In the genomic region with DNA sequence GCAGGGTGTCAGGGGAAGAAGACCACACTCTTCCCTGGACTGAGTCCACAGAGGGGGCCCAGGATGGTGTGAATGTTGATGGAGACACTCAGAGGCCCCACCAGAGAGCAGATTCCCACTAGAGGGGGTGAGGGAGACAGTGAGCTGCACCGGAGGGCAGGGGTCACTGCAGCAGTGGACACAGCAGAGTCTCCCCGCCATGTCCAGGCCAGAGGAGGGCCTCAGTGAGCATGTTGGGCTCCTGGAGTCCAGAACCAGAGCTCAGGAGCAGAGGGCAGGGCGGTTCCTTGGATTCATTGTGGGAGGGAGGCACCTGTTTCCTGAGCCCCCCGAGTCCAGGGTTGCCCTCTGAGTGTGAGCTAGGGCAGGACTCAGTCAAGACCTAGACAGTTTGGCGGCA, we compare ENCODE assay signal across 19 cellular contexts. TPM values are rescaled to one million over a fixed set of nuclear protein-coding genes. Genes with fewer than 3 reads are reported as not detected.
DNase-seq lines count a peak whose midpoint lies in the region; ATAC-seq, FAIRE-seq and TF ChIP-seq lines count a peak whose summit lies in the region.
"Had no signal": no experiment of that assay in that cellular context is flagged by ENCODE, and none has a peak within 500 bp of the region (broad histone marks: within the 10 kb centered on the region; RNA-seq: fewer than 3 reads in every experiment).

No MANE protein-coding gene starts in this region.

- ATAC-seq in K562 = peak; percentile 78
- ATAC-seq: CD8-positive, alpha-beta T cell; Right ventricle myocardium inferior had no signal

- H3K9ac ChIP-seq in H9 (ENCODE audit: extremely low read depth, insufficient read length, low read length) (no peak overlapping the region), K562 (ENCODE audit: insufficient read depth in 1 of 2, low read depth in 2 of 2, low read length in 2 of 2) (no peak overlapping the region)
- H3K9ac ChIP-seq: BLaER1 treated with 17β-estradiol and CSF1 and Interleukin-3, amounts not matched to agents 10 nM and 100 nM had no signal

- no peak overlapping the region; the same call in 1 of the 2 replicates for H3K14ac ChIP-seq in H9 (ENCODE audit: insufficient read depth, low read length)

- H4K20me1 ChIP-seq in H9 (ENCODE audit: control insufficient read depth, insufficient read depth, insufficient read length) (no peaks in the 10 kb centered on the region), K562 (replicated peaks; ENCODE audit: control insufficient read depth, insufficient read depth, low read length) (no peaks in the 10 kb centered on the region)

- peaks cover 16 to 17% of the 10 kb centered on the region in 2 experiments for H3K9me3 Mint-ChIP-seq in H9
- H3K9me3 Mint-ChIP-seq: CD8-positive, alpha-beta T cell had no signal

- H3K4ac ChIP-seq in H9 (ENCODE audit: low read depth, low read length) = no peak overlapping the region

- no peak for TF ChIP-seq POLR2A in K562 (conservative IDR thresholded peaks at IDR 0.05)

- no peaks in the 10 kb centered on the region for H3K36me3 ChIP-seq in K562 (ENCODE audit: control insufficient read depth, insufficient read depth, low read length)
- H3K36me3 ChIP-seq in left ventricle myocardium inferior = no peaks in the 10 kb centered on the region
- H3K36me3 ChIP-seq: BLaER1 treated with 17β-estradiol and CSF1 and Interleukin-3, amounts not matched to agents 10 nM and 100 nM; Peyer's patch had no signal

- H4K8ac ChIP-seq in H9 (replicated peaks; ENCODE audit: insufficient read length, low read depth, low read length) = no peak overlapping the region

- no peak overlapping the region for H2BK12ac ChIP-seq in H9 (ENCODE audit: insufficient read length, low read depth, low read length)

- H3K23me2 ChIP-seq in H9 (ENCODE audit: insufficient read length, low read depth, low read length, poor library complexity, severe bottlenecking) = no peaks in the 10 kb centered on the region

- no peak overlapping the region for H3T11ph ChIP-seq in H9 (ENCODE audit: low read length)

- H3K79me2 ChIP-seq in H9 (ENCODE audit: insufficient read depth, low read length) (no peaks in the 10 kb centered on the region), K562 (ENCODE audit: control insufficient read depth, insufficient read depth, low read length) (no peaks in the 10 kb centered on the region)

- no peak overlapping the region for H2BK20ac ChIP-seq in H9 (ENCODE audit: low read depth, low read length, poor library complexity, severe bottlenecking)

- H3K27ac Mint-ChIP-seq in H9 = no peak overlapping the region
- H3K27ac Mint-ChIP-seq: CD8-positive, alpha-beta T cell had no signal

- no peak for TF ChIP-seq RAD21 in K562 (CRISPR knock-in tag; conservative IDR thresholded peaks at IDR 0.05 in 1 of 2, IDR thresholded peaks at IDR 0.05 in 1 of 2)

- in situ Hi-C loops in K562 (cut with MboI) = no loop called here

- no peak overlapping the region for H4K5ac ChIP-seq in H9 (ENCODE audit: insufficient read length, low read depth, low read length)

- no peak overlapping the region for H3K18ac ChIP-seq in H9 (ENCODE audit: insufficient read length, low read depth, low read length)

- no peak overlapping the region for H2AFZ ChIP-seq in H9 (ENCODE audit: low read length)
- H2AFZ ChIP-seq in K562 (ENCODE audit: low read depth, low read length) = no peak overlapping the region

- no peak overlapping the region for H2BK5ac ChIP-seq in H9 (ENCODE audit: insufficient read length, low read length)

- DNase-seq in H9 (no peak), K562 (ENCODE audit: extremely low read depth in 1 of 4, low spot score in 3 of 4) (peak in 2 of 4 experiments; percentile 6 to 24), epithelial cell of proximal tubule (ENCODE audit: low read depth) (no peak), posterior vena cava (ENCODE audit: low spot score) (peak; percentile 46), GM03348 (ENCODE audit: low spot score) (no peak), NCI-H1694 treated with DMSO at 0.1 percent for 48 hours (lab: John Stamatoyannopoulos, UW) (no peak), left ventricle myocardium inferior (no peak)
- DNase-seq in effector CD8-positive, alpha-beta T cell (lab: John Stamatoyannopoulos, UW) = no peak
- DNase-seq: Calu3; CD8-positive, alpha-beta T cell; GOT3; NCI-H1105 treated with DMSO at 0.1 percent for 48 hours; NCI-H1694; Peyer's patch had no signal

- no peak overlapping the region for H2BK15ac ChIP-seq in H9 (ENCODE audit: low read depth, low read length)

- no peaks in the 10 kb centered on the region for H3K9me1 ChIP-seq in K562 (ENCODE audit: control insufficient read depth, insufficient read depth, low read length)

- no peak overlapping the region for H2BK120ac ChIP-seq in H9 (ENCODE audit: low read depth, low read length, poor library complexity, severe bottlenecking)

- H3K9me3 ChIP-seq in H9 (ENCODE audit: control insufficient read depth, low read depth, low read length) (no peaks in the 10 kb centered on the region), K562 (replicated peaks; ENCODE audit: control insufficient read depth, insufficient read depth, low read depth, low read length) (no peaks in the 10 kb centered on the region), left ventricle myocardium inferior (replicated peaks) (no peaks in the 10 kb centered on the region)
- H3K9me3 ChIP-seq: BLaER1 treated with 17β-estradiol and CSF1 and Interleukin-3, amounts not matched to agents 10 nM and 100 nM; Peyer's patch had no signal

- no peak for FAIRE-seq in K562 (lab: Jason Lieb, UNC)
- FAIRE-seq: GM12891, GM19239 had no signal

- H3K4me2 ChIP-seq in H9 (ENCODE audit: insufficient read depth, insufficient read length, low read length) (no peak overlapping the region), K562 (ENCODE audit: insufficient read depth, low read length) (no peak overlapping the region)
- H3K4me2 ChIP-seq: BLaER1 treated with 17β-estradiol and CSF1 and Interleukin-3, amounts not matched to agents 10 nM and 100 nM had no signal

- no peak overlapping the region for H3K23ac ChIP-seq in H9 (ENCODE audit: insufficient read length, low read depth, low read length)

- H3K36me3 Mint-ChIP-seq in H9 (ENCODE audit: insufficient read depth in 1 of 3, low read depth in 3 of 3) = peaks cover 2 to 5% (median 4%) of the 10 kb centered on the region in 3 experiments; a peak in 5 of 7 replicates
- H3K36me3 Mint-ChIP-seq: CD8-positive, alpha-beta T cell had no signal

- H3K27ac ChIP-seq in H9 (ENCODE audit: insufficient read length, low read depth, low read length) = no peak overlapping the region
- H3K27ac ChIP-seq in K562 (ENCODE audit: extremely low read depth, low read depth, low read length) = no peak overlapping the region
- H3K27ac ChIP-seq in left ventricle myocardium inferior (replicated peaks) = no peak overlapping the region
- H3K27ac ChIP-seq: BLaER1 treated with 17β-estradiol and CSF1 and Interleukin-3, amounts not matched to agents 10 nM and 100 nM; Peyer's patch had no signal

- peaks cover 5 to 6% of the 10 kb centered on the region in 2 experiments for H3K4me1 Mint-ChIP-seq in H9

- no CpG with 5 or more reads among the region's 5 CpGs for WGBS in H9 (ENCODE audit: extremely low coverage, insufficient read length, low lambda C conversion rate)
- WGBS in K562 (ENCODE audit: insufficient coverage, low coverage, missing lambda C conversion rate) = 0% methylated on average over 5 of the region's 5 CpGs

- H3K4me1 ChIP-seq in H9 (ENCODE audit: insufficient read depth, low read length) = peaks cover 1% of the 10 kb centered on the region; the same call in 1 of the 2 replicates
- H3K4me1 ChIP-seq in K562 (replicated peaks in 1 of 2; ENCODE audit: control insufficient read depth in 2 of 2, insufficient read depth in 2 of 2, low read length in 2 of 2) = no peaks in the 10 kb centered on the region
- H3K4me1 ChIP-seq in left ventricle myocardium inferior = peaks cover 6% of the 10 kb centered on the region
- H3K4me1 ChIP-seq: BLaER1 treated with 17β-estradiol and CSF1 and Interleukin-3, amounts not matched to agents 10 nM and 100 nM; Peyer's patch had no signal

- intact Hi-C loops in K562 (cut with micrococcal nuclease) (no loop called here), posterior vena cava (cut with DNase I) (no loop called here), left ventricle myocardium inferior (cut with micrococcal nuclease) (no loop called here)

- no peaks in the 10 kb centered on the region for H3K79me1 ChIP-seq in H9 (ENCODE audit: insufficient read depth, low read depth, low read length, poor library complexity, severe bottlenecking)

- no peak overlapping the region for H3K4me3 ChIP-seq in K562
- H3K4me3 ChIP-seq in epithelial cell of proximal tubule (ENCODE audit: low read depth, low read length) = no peak overlapping the region
- no peak overlapping the region for H3K4me3 ChIP-seq in left ventricle myocardium inferior
- H3K4me3 ChIP-seq: BLaER1 treated with 17β-estradiol and CSF1 and Interleukin-3, amounts not matched to agents 10 nM and 100 nM; Peyer's patch had no signal

- POLR2A ChIA-PET in K562 (lab: Yijun Ruan, JAX) = interaction anchor here (0.5 kb wide), 1 partner anchor 9 kb away, joined by 3 read pairs; no protein-coding TSS in a partner anchor

- no TSS peak for BruUV-seq in K562 (replicated peaks; lab: Mats Ljungman, UMichigan)

- no peak for TF ChIP-seq EP300 in K562 (IDR thresholded peaks at IDR 0.05; ENCODE audit: low read length)

- no peak overlapping the region for H3K56ac ChIP-seq in H9 (ENCODE audit: insufficient read length, low read depth, low read length)

- TF ChIP-seq CTCF in H9 (conservative IDR thresholded peaks at IDR 0.05) (peak; percentile 19; the same call in 1 of the 3 replicates), K562 (IDR thresholded peaks at IDR 0.05 in 2 of 3, conservative IDR thresholded peaks at IDR 0.05 in 1 of 3; ENCODE audit: insufficient read depth in 2 of 3, low read depth in 1 of 3, low read length in 3 of 3) (peak; percentile 41 to 67 (median 47); a peak in 5 of 6 replicates), epithelial cell of proximal tubule (conservative IDR thresholded peaks at IDR 0.05; ENCODE audit: low read depth, low read length) (peak; percentile 10), left ventricle myocardium inferior (IDR thresholded peaks at IDR 0.05; ENCODE audit: borderline replicate concordance) (no peak)

- no peak overlapping the region for H2AK5ac ChIP-seq in H9 (ENCODE audit: insufficient read length, low read length)

- no peaks in the 10 kb centered on the region for H3K27me3 ChIP-seq in H9 (ENCODE audit: insufficient read depth, low read length)
- H3K27me3 ChIP-seq in K562 (ENCODE audit: control insufficient read depth in 2 of 2, insufficient read depth in 2 of 2, low read length in 2 of 2) = peaks cover 0 to 48% of the 10 kb centered on the region in 2 experiments; a peak in 4 of 5 replicates
- H3K27me3 ChIP-seq in left ventricle myocardium inferior (ENCODE audit: low read depth) = peaks cover 53% of the 10 kb centered on the region
- H3K27me3 ChIP-seq: BLaER1 treated with 17β-estradiol and CSF1 and Interleukin-3, amounts not matched to agents 10 nM and 100 nM; Peyer's patch had no signal

- H3K4me3 Mint-ChIP-seq in H9 = no peak overlapping the region
- H3K4me3 Mint-ChIP-seq: CD8-positive, alpha-beta T cell had no signal

- peaks cover 12% of the 10 kb centered on the region; the same call in 1 of the 2 replicates for H3K27me3 Mint-ChIP-seq in H9 (ENCODE audit: low read depth)

- CTCF ChIA-PET in K562 (lab: Yijun Ruan, JAX; ENCODE audit: low intra/inter-chr PET ratio) = no interaction called here

- no peak overlapping the region for H4K91ac ChIP-seq in H9 (ENCODE audit: insufficient read length, low read depth, low read length)

RNA-seq across cellular contexts. Expression of a gene that starts 1.8 kb away (rescaled TPM):
- total RNA-seq in H9 (2021) = not detected in 2 replicates
- total RNA-seq in K562 (2011; cell fraction: chromatin; rRNA removed; ENCODE audit: low replicate concordance) = not detected in 2 replicates
- total RNA-seq in K562 (2011; cell fraction: nucleolus; rRNA removed) = not detected in 2 replicates
- not detected in 2 replicates for total RNA-seq in K562 (2011; cell fraction: nucleoplasm; rRNA removed)
- total RNA-seq in K562 (2014; rRNA removed) = not detected in 2 replicates
- total RNA-seq in K562 (2014; rRNA removed; fragmentation: Illumina TruSeq; extraction: Trizol) = not detected in 2 replicates
- not detected in 2 replicates for total RNA-seq in K562 (2015; rRNA removed; fragmentation: Illumina TruSeq; extraction: Trizol)
- not detected in 2 replicates for total RNA-seq in K562 (2021)
- not detected in 2 replicates for polyA plus RNA-seq in K562 (2011; rRNA removed)
- not detected in 2 replicates for polyA plus RNA-seq in K562 (2011; cell fraction: cytosol; rRNA removed)
- not detected in 2 replicates for polyA plus RNA-seq in K562 (2011; cell fraction: nucleus; rRNA removed)
- not detected in 2 replicates for polyA plus RNA-seq in K562 (2012)
- polyA plus RNA-seq in K562 (2014; fragmentation: Illumina TruSeq; extraction: Trizol) = not detected in 2 replicates
- not detected for polyA plus RNA-seq in K562 (2014; fragmentation: Nextera tagmentation; extraction: Ambion mirVana)
- polyA plus RNA-seq in K562 (2014; rRNA removed) = not detected in 2 replicates
- not detected in 2 replicates for polyA minus RNA-seq in K562 (2011; rRNA and poly(A)+ RNA removed)
- polyA minus RNA-seq in K562 (2011; cell fraction: cytosol; rRNA and poly(A)+ RNA removed) = not detected in 2 replicates
- not detected in 2 replicates for polyA minus RNA-seq in K562 (2011; cell fraction: nucleus; rRNA and poly(A)+ RNA removed)
- not detected in 2 replicates for total RNA-seq in epithelial cell of proximal tubule
- total RNA-seq in posterior vena cava = not detected
- not detected for total RNA-seq in left ventricle myocardium inferior
- total RNA-seq: Calu3; CD8-positive, alpha-beta T cell; NCI-H460; Peyer's patch; Right ventricle myocardium inferior had no signal

RNA-seq across cellular contexts. Expression of a gene that starts 22.5 kb away (rescaled TPM):
- not detected in 2 replicates for total RNA-seq in H9 (2021)
- not detected in 2 replicates for total RNA-seq in K562 (2011; cell fraction: chromatin; rRNA removed; ENCODE audit: low replicate concordance)
- total RNA-seq in K562 (2011; cell fraction: nucleolus; rRNA removed) = not detected in 2 replicates
- not detected in 2 replicates for total RNA-seq in K562 (2011; cell fraction: nucleoplasm; rRNA removed)
- total RNA-seq in K562 (2014; rRNA removed) = not detected in 2 replicates
- total RNA-seq in K562 (2014; rRNA removed; fragmentation: Illumina TruSeq; extraction: Trizol) = not detected in 2 replicates
- not detected in 2 replicates for total RNA-seq in K562 (2015; rRNA removed; fragmentation: Illumina TruSeq; extraction: Trizol)
- not detected in 2 replicates for total RNA-seq in K562 (2021)
- not detected in 2 replicates for polyA plus RNA-seq in K562 (2011; rRNA removed)
- polyA plus RNA-seq in K562 (2011; cell fraction: cytosol; rRNA removed) = not detected in 2 replicates
- polyA plus RNA-seq in K562 (2011; cell fraction: nucleus; rRNA removed) = not detected in 2 replicates
- not detected in 2 replicates for polyA plus RNA-seq in K562 (2012)
- not detected in 2 replicates for polyA plus RNA-seq in K562 (2014; fragmentation: Illumina TruSeq; extraction: Trizol)
- not detected for polyA plus RNA-seq in K562 (2014; fragmentation: Nextera tagmentation; extraction: Ambion mirVana)
- polyA plus RNA-seq in K562 (2014; rRNA removed) = not detected in 2 replicates
- not detected in 2 replicates for polyA minus RNA-seq in K562 (2011; rRNA and poly(A)+ RNA removed)
- not detected in 2 replicates for polyA minus RNA-seq in K562 (2011; cell fraction: cytosol; rRNA and poly(A)+ RNA removed)
- not detected in 2 replicates for polyA minus RNA-seq in K562 (2011; cell fraction: nucleus; rRNA and poly(A)+ RNA removed)
- not detected in 2 replicates for total RNA-seq in epithelial cell of proximal tubule
- total RNA-seq in posterior vena cava = not detected
- total RNA-seq in left ventricle myocardium inferior = not detected
- total RNA-seq: Calu3; CD8-positive, alpha-beta T cell; NCI-H460; Peyer's patch; Right ventricle myocardium inferior had no signal

RNA-seq across cellular contexts. Expression of a gene that starts 26.3 kb away (rescaled TPM):
- total RNA-seq in H9 (2021) (not detected in 2 replicates), K562 (2014; rRNA removed) (not detected in 2 replicates), K562 (2014; rRNA removed; fragmentation: Illumina TruSeq; extraction: Trizol) (not detected in 2 replicates), K562 (2015; rRNA removed; fragmentation: Illumina TruSeq; extraction: Trizol) (not detected in 2 replicates), K562 (2021) (not detected in 2 replicates), epithelial cell of proximal tubule (not detected in 2 replicates), posterior vena cava (not detected), left ventricle myocardium inferior (not detected)
- total RNA-seq in K562 (2011; cell fraction: chromatin; rRNA removed; ENCODE audit: low replicate concordance) = not detected in 2 replicates
- total RNA-seq in K562 (2011; cell fraction: nucleolus; rRNA removed) = not detected in 2 replicates
- not detected in 2 replicates for total RNA-seq in K562 (2011; cell fraction: nucleoplasm; rRNA removed)
- polyA plus RNA-seq in K562 (2011; rRNA removed) (not detected in 2 replicates), K562 (2014; fragmentation: Illumina TruSeq; extraction: Trizol) (not detected in 2 replicates), K562 (2014; fragmentation: Nextera tagmentation; extraction: Ambion mirVana) (not detected), K562 (2014; rRNA removed) (not detected in 2 replicates)
- polyA plus RNA-seq in K562 (2011; cell fraction: cytosol; rRNA removed) = not detected in 2 replicates
- polyA plus RNA-seq in K562 (2011; cell fraction: nucleus; rRNA removed) = not detected in 2 replicates
- polyA plus RNA-seq in K562 (2012) = not detected in 2 replicates
- not detected in 2 replicates for polyA minus RNA-seq in K562 (2011; rRNA and poly(A)+ RNA removed)
- polyA minus RNA-seq in K562 (2011; cell fraction: cytosol; rRNA and poly(A)+ RNA removed) = not detected in 2 replicates
- not detected in 2 replicates for polyA minus RNA-seq in K562 (2011; cell fraction: nucleus; rRNA and poly(A)+ RNA removed)
- total RNA-seq: Calu3; CD8-positive, alpha-beta T cell; NCI-H460; Peyer's patch; Right ventricle myocardium inferior had no signal

RNA-seq across cellular contexts. Expression of a gene that starts 40.6 kb away (rescaled TPM):
- not detected in 2 replicates for total RNA-seq in H9 (2021)
- total RNA-seq in K562 (2011; cell fraction: chromatin; rRNA removed; ENCODE audit: low replicate concordance) = not detected in 2 replicates
- not detected in 2 replicates for total RNA-seq in K562 (2011; cell fraction: nucleolus; rRNA removed)
- total RNA-seq in K562 (2011; cell fraction: nucleoplasm; rRNA removed) = not detected in 2 replicates
- total RNA-seq in K562 (2014; rRNA removed) = not detected in 2 replicates
- total RNA-seq in K562 (2014; rRNA removed; fragmentation: Illumina TruSeq; extraction: Trizol) = not detected in 2 replicates
- total RNA-seq in K562 (2015; rRNA removed; fragmentation: Illumina TruSeq; extraction: Trizol) = not detected in 2 replicates
- total RNA-seq in K562 (2021) = not detected in 2 replicates
- polyA plus RNA-seq in K562 (2011; rRNA removed) = not detected in 2 replicates
- polyA plus RNA-seq in K562 (2011; cell fraction: cytosol; rRNA removed) = not detected in 2 replicates
- polyA plus RNA-seq in K562 (2011; cell fraction: nucleus; rRNA removed) = not detected in 2 replicates
- polyA plus RNA-seq in K562 (2012) = not detected in 2 replicates
- not detected in 2 replicates for polyA plus RNA-seq in K562 (2014; fragmentation: Illumina TruSeq; extraction: Trizol)
- not detected for polyA plus RNA-seq in K562 (2014; fragmentation: Nextera tagmentation; extraction: Ambion mirVana)
- not detected in 2 replicates for polyA plus RNA-seq in K562 (2014; rRNA removed)
- polyA minus RNA-seq in K562 (2011; rRNA and poly(A)+ RNA removed) = not detected in 2 replicates
- polyA minus RNA-seq in K562 (2011; cell fraction: cytosol; rRNA and poly(A)+ RNA removed) = not detected in 2 replicates
- not detected in 2 replicates for polyA minus RNA-seq in K562 (2011; cell fraction: nucleus; rRNA and poly(A)+ RNA removed)
- total RNA-seq in epithelial cell of proximal tubule = not detected in 2 replicates
- total RNA-seq in posterior vena cava = not detected
- total RNA-seq in left ventricle myocardium inferior = not detected
- total RNA-seq: Calu3; CD8-positive, alpha-beta T cell; NCI-H460; Peyer's patch; Right ventricle myocardium inferior had no signal

RNA-seq across cellular contexts. Expression of a gene that starts 44.0 kb away (rescaled TPM):
- total RNA-seq in H9 (2021) = not detected in 2 replicates
- total RNA-seq in K562 (2011; cell fraction: chromatin; rRNA removed; ENCODE audit: low replicate concordance) = not detected in 2 replicates
- total RNA-seq in K562 (2011; cell fraction: nucleolus; rRNA removed) = not detected in 2 replicates
- total RNA-seq in K562 (2011; cell fraction: nucleoplasm; rRNA removed) = not detected in 2 replicates
- total RNA-seq in K562 (2014; rRNA removed) = not detected in 2 replicates
- total RNA-seq in K562 (2014; rRNA removed; fragmentation: Illumina TruSeq; extraction: Trizol) = not detected in 2 replicates
- not detected in 2 replicates for total RNA-seq in K562 (2015; rRNA removed; fragmentation: Illumina TruSeq; extraction: Trizol)
- total RNA-seq in K562 (2021) = not detected in 2 replicates
- polyA plus RNA-seq in K562 (2011; rRNA removed) = not detected in 2 replicates
- not detected in 2 replicates for polyA plus RNA-seq in K562 (2011; cell fraction: cytosol; rRNA removed)
- not detected in 2 replicates for polyA plus RNA-seq in K562 (2011; cell fraction: nucleus; rRNA removed)
- not detected in 2 replicates for polyA plus RNA-seq in K562 (2012)
- polyA plus RNA-seq in K562 (2014; fragmentation: Illumina TruSeq; extraction: Trizol) = not detected in 2 replicates
- not detected for polyA plus RNA-seq in K562 (2014; fragmentation: Nextera tagmentation; extraction: Ambion mirVana)
- polyA plus RNA-seq in K562 (2014; rRNA removed) = not detected in 2 replicates
- not detected in 2 replicates for polyA minus RNA-seq in K562 (2011; rRNA and poly(A)+ RNA removed)
- polyA minus RNA-seq in K562 (2011; cell fraction: cytosol; rRNA and poly(A)+ RNA removed) = not detected in 2 replicates
- polyA minus RNA-seq in K562 (2011; cell fraction: nucleus; rRNA and poly(A)+ RNA removed) = not detected in 2 replicates
- not detected in 2 replicates for total RNA-seq in epithelial cell of proximal tubule
- total RNA-seq in posterior vena cava = not detected
- total RNA-seq in left ventricle myocardium inferior = not detected
- total RNA-seq: CD8-positive, alpha-beta T cell; NCI-H460; Peyer's patch; Right ventricle myocardium inferior had no signal
